13 cellular contexts compared by ENCODE assay signal in genomic region chr9:86557063-86557766, GRCh38.
DNase-seq lines count a peak whose midpoint lies in the region; ATAC-seq and TF ChIP-seq lines count a peak whose summit lies in the region.
"Had no signal": no experiment of that assay in that cellular context is flagged by ENCODE, and none has a peak within 500 bp of the region (broad histone marks: within the 10 kb centered on the region; RNA-seq: fewer than 3 reads in every experiment).

No MANE protein-coding gene starts in this region.

- intact Hi-C loops in adrenal gland (cut with DNase I) (no loop called here), Calu3 (cut with micrococcal nuclease; ENCODE audit: unreplicated experiment) (no loop called here)

- peaks cover 30 to 55% of the 10 kb centered on the region in 2 donors for H3K27me3 Mint-ChIP-seq in natural killer cell treated with Interleukin-12 subunit alpha and Interleukin-12 subunit beta and Interleukin-15 and Interleukin-18, amount 100 ng/mL, for 72 hours
- peaks cover 81% of the 10 kb centered on the region for H3K27me3 Mint-ChIP-seq in Calu3 (ENCODE audit: unreplicated experiment)

- H3K27me3 ChIP-seq in adrenal gland = peaks cover 5% of the 10 kb centered on the region

- peak; percentile 17 to 61 for ATAC-seq in natural killer cell treated with Interleukin-12 subunit alpha and Interleukin-12 subunit beta and Interleukin-15 and Interleukin-18, amount 100 ng/mL, for 72 hours

- DNase-seq in AG09319 (ENCODE audit: extremely low read depth, low read depth) = peak; percentile 57
- DNase-seq in LHCN-M2 (ENCODE audit: low read depth) = peak; percentile 99
- DNase-seq in epithelial cell of esophagus (ENCODE audit: low read depth) = peak; percentile 88
- no peak for DNase-seq in natural killer cell treated with Interleukin-12 subunit alpha and Interleukin-12 subunit beta and Interleukin-15 and Interleukin-18, amount 100 ng/mL, for 72 hours (ENCODE audit: low spot score)
- DNase-seq in adrenal gland = no peak
- DNase-seq in Calu3 = no peak
- no peak for DNase-seq in epidermal melanocyte (ENCODE audit: insufficient read length, low spot score)
- no peak for DNase-seq in NCI-H1092 (lab: John Stamatoyannopoulos, UW)
- DNase-seq: activated T-cell treated with anti-CD3 and anti-CD28 coated beads, Interleukin-2, amount 50 U/mL, for 1 hour; cerebellar nuclear complex; NCI-H1694 treated with DMSO at 0.1 percent for 48 hours; spleen; stimulated activated CD8-positive, alpha-beta memory T cell treated with anti-CD3 and anti-CD28 coated beads, Interleukin-4, amount 100 ng/mL, for 48 hours had no signal

- CTCF ChIA-PET in Calu3 (lab: Charles Lee) = no interaction called here

- no peaks in the 10 kb centered on the region for H3K9me3 ChIP-seq in adrenal gland (replicated peaks in 1 of 3)
- H3K9me3 ChIP-seq: spleen had no signal

- no peaks in the 10 kb centered on the region for H3K36me3 ChIP-seq in adrenal gland (replicated peaks in 1 of 2)
- H3K36me3 ChIP-seq: spleen had no signal

- no peaks in the 10 kb centered on the region for H3K36me3 Mint-ChIP-seq in natural killer cell treated with Interleukin-12 subunit alpha and Interleukin-12 subunit beta and Interleukin-15 and Interleukin-18, amount 100 ng/mL, for 72 hours
- H3K36me3 Mint-ChIP-seq in Calu3 (ENCODE audit: insufficient read depth, unreplicated experiment) = no peaks in the 10 kb centered on the region

- H3K27ac Mint-ChIP-seq in natural killer cell treated with Interleukin-12 subunit alpha and Interleukin-12 subunit beta and Interleukin-15 and Interleukin-18, amount 100 ng/mL, for 72 hours = no peak overlapping the region
- H3K27ac Mint-ChIP-seq in Calu3 (ENCODE audit: unreplicated experiment) = no peak overlapping the region

- no peak for TF ChIP-seq POLR2A in adrenal gland (IDR thresholded peaks at IDR 0.05)

- H3K27ac ChIP-seq in adrenal gland = no peak overlapping the region
- H3K27ac ChIP-seq: spleen had no signal

- no TSS peak for BruUV-seq in Calu3 (replicated peaks; lab: Mats Ljungman, UMichigan)

- H3K4me3 ChIP-seq in epithelial cell of esophagus (ENCODE audit: low read length) = no peak overlapping the region
- no peak overlapping the region for H3K4me3 ChIP-seq in adrenal gland
- H3K4me3 ChIP-seq: spleen had no signal

- H3K4me1 Mint-ChIP-seq in natural killer cell treated with Interleukin-12 subunit alpha and Interleukin-12 subunit beta and Interleukin-15 and Interleukin-18, amount 100 ng/mL, for 72 hours (ENCODE audit: low read depth in 2 of 2) = no peaks in the 10 kb centered on the region
- H3K4me1 Mint-ChIP-seq in Calu3 (ENCODE audit: low read depth, unreplicated experiment) = no peaks in the 10 kb centered on the region

- WGBS in adrenal gland, 4 donors = 53 to 57% (median 55%) methylated on average over 6 to 7 of the region's 7 CpGs

- TF ChIP-seq CTCF in AG09319 (IDR thresholded peaks at IDR 0.05; ENCODE audit: low read depth, low read length) = no peak
- no peak for TF ChIP-seq CTCF in epithelial cell of esophagus (IDR thresholded peaks at IDR 0.05; ENCODE audit: insufficient read depth, low read depth, low read length, missing control alignments)
- TF ChIP-seq CTCF in adrenal gland (IDR thresholded peaks at IDR 0.05) = no peak
- TF ChIP-seq CTCF in Calu3 (IDR thresholded peaks at IDR 0.05; ENCODE audit: unreplicated experiment) = no peak

- H3K9me3 Mint-ChIP-seq in natural killer cell treated with Interleukin-12 subunit alpha and Interleukin-12 subunit beta and Interleukin-15 and Interleukin-18, amount 100 ng/mL, for 72 hours = peaks cover 3% of the 10 kb centered on the region
- peaks cover 7% of the 10 kb centered on the region for H3K9me3 Mint-ChIP-seq in Calu3 (ENCODE audit: low read depth, unreplicated experiment)

- H3K4me1 ChIP-seq in adrenal gland (replicated peaks in 1 of 2) = no peaks in the 10 kb centered on the region
- H3K4me1 ChIP-seq: spleen had no signal

- no peak overlapping the region for H3K4me3 Mint-ChIP-seq in natural killer cell treated with Interleukin-12 subunit alpha and Interleukin-12 subunit beta and Interleukin-15 and Interleukin-18, amount 100 ng/mL, for 72 hours
- no peak overlapping the region for H3K4me3 Mint-ChIP-seq in Calu3 (ENCODE audit: low read depth, unreplicated experiment)

Comparison
In these comparisons a context has a peak if more than half of its experiments do, and no peak if none do; other contexts are left out.
1. DNase-seq: peak in AG09319 (single experiment), LHCN-M2 (single experiment) and epithelial cell of esophagus (single experiment); none in natural killer cell treated with Interleukin-12 subunit alpha and Interleukin-12 subunit beta and Interleukin-15 and Interleukin-18, amount 100 ng/mL, for 72 hours (single experiment), adrenal gland (0 of 7), Calu3 (single experiment), epidermal melanocyte (single experiment) and NCI-H1092 (single experiment).